In the genomic region with DNA sequence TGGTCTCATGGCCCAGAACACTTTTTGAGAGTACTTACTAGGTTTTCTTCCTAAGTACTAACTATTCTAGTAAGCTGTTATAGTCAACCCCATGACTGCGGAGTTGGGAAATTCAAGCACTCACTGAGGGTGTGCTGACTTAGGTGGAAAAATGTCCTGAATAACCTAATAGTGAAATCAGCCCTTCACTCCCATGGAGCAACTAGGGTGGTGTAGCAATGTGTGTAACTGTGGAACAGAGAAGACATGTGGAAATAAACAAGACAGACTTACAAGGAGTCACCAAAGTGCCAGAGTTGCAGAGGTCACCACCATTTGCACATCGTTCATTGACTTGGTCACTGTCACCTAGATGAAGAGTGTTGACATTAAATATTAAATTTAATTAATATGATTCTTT, we compare ENCODE assay signal across 33 cellular contexts. TPM values are rescaled to one million over a fixed set of nuclear protein-coding genes. Genes with fewer than 3 reads are reported as not detected.
"Had no signal": no experiment of that assay in that cellular context is flagged by ENCODE, and none has a peak within 500 bp of the region (broad histone marks: within the 10 kb centered on the region; RNA-seq: fewer than 3 reads in every experiment).

No MANE protein-coding gene starts in this region.

- H3K27ac Mint-ChIP-seq: activated B cell treated with CpG ODN at 0.5 μM for 24 hours; activated CD8-positive, alpha-beta T cell treated with anti-CD3 and anti-CD28 coated beads for 36 hours; activated naive CD8-positive, alpha-beta T cell; activated T-helper 17 cell treated with anti-CD3 and anti-CD28 coated beads, Interleukin-2, amount 50 U/mL, for 72 hours; effector memory CD8-positive, alpha-beta T cell; T-helper 17 cell; T-helper 2 cell treated with Interferon-gamma antibody and Interleukin-4, amounts not matched to agents 5 μg/mL and 100 μg/mL, for 36 hours had no signal

- H3K36me3 Mint-ChIP-seq: activated naive CD8-positive, alpha-beta T cell had no signal

- H3K27me3 Mint-ChIP-seq: activated B cell treated with CpG ODN at 0.5 μM for 24 hours; activated CD8-positive, alpha-beta T cell treated with anti-CD3 and anti-CD28 coated beads for 36 hours; activated naive CD8-positive, alpha-beta T cell; activated T-helper 17 cell treated with anti-CD3 and anti-CD28 coated beads, Interleukin-2, amount 50 U/mL, for 72 hours; effector memory CD8-positive, alpha-beta T cell; T-helper 17 cell had no signal

- H3K9me3 ChIP-seq: esophagus muscularis mucosa, gastrocnemius medialis had no signal

- H3K4me3 Mint-ChIP-seq: activated B cell treated with CpG ODN at 0.5 μM for 24 hours; activated CD8-positive, alpha-beta T cell treated with anti-CD3 and anti-CD28 coated beads for 36 hours; activated naive CD8-positive, alpha-beta T cell; activated T-cell treated with anti-CD3 and anti-CD28 coated beads, Interleukin-2, amount 50 U/mL, for 4 hours; activated T-helper 17 cell treated with anti-CD3 and anti-CD28 coated beads, Interleukin-2, amount 50 U/mL, for 72 hours; effector memory CD8-positive, alpha-beta T cell; T-helper 17 cell; T-helper 2 cell treated with Interferon-gamma antibody and Interleukin-4, amounts not matched to agents 5 μg/mL and 100 μg/mL, for 36 hours had no signal

- H3K27ac ChIP-seq: esophagus muscularis mucosa, foreskin keratinocyte, gastrocnemius medialis, heart right ventricle, WERI-Rb-1 had no signal

- H3K4me3 ChIP-seq: esophagus muscularis mucosa, gastrocnemius medialis, heart right ventricle had no signal

- H3K4me1 Mint-ChIP-seq: activated T-helper 17 cell treated with anti-CD3 and anti-CD28 coated beads, Interleukin-2, amount 50 U/mL, for 72 hours; T-helper 17 cell had no signal

- DNase-seq: activated B cell treated with CpG ODN at 0.5 μM for 24 hours; activated CD4-positive, alpha-beta T cell treated with anti-CD3 and anti-CD28 coated beads for 48 hours; activated CD4-positive, alpha-beta T cell treated with anti-CD3 and anti-CD28 coated beads, Interleukin-2, amount 50 U/mL, for 1 hour; activated CD4-positive, alpha-beta T cell treated with anti-CD3 and anti-CD28 coated beads, Interleukin-2, amount 50 U/mL, for 48 hours; activated CD8-positive, alpha-beta memory T cell treated with anti-CD3 and anti-CD28 coated beads for 24 hours; activated CD8-positive, alpha-beta T cell treated with anti-CD3 and anti-CD28 coated beads for 36 hours; activated effector memory CD4-positive, alpha-beta T cell treated with Interleukin-2 at 50 U/mL for 16 hours; activated gamma-delta T cell treated with Interleukin-2 at 50 U/mL for 16 hours; activated naive CD4-positive, alpha-beta T cell treated with anti-CD3 and anti-CD28 coated beads, Interleukin-2, amount 50 U/mL, for 16 hours; activated naive CD4-positive, alpha-beta T cell treated with Interleukin-2 at 50 U/mL for 16 hours; activated T-cell treated with anti-CD3 and anti-CD28 coated beads, Interleukin-2, amount 50 U/mL, for 4 hours; amniotic stem cell; anterior cingulate cortex; caudate nucleus; cortex of kidney; dermis blood vessel endothelial cell; effector CD4-positive, alpha-beta T cell; effector memory CD8-positive, alpha-beta T cell; erythroblast; foreskin keratinocyte; gastrocnemius medialis; heart right ventricle; T-helper 17 cell; T1000; WERI-Rb-1 had no signal

- H3K36me3 ChIP-seq: esophagus muscularis mucosa, gastrocnemius medialis, heart right ventricle, WERI-Rb-1 had no signal

- H3K4me1 ChIP-seq: esophagus muscularis mucosa, foreskin keratinocyte, gastrocnemius medialis had no signal

- H3K27me3 ChIP-seq: foreskin keratinocyte, gastrocnemius medialis, heart right ventricle had no signal

- ATAC-seq: activated CD4-positive, CD25-positive, alpha-beta regulatory T cell treated with anti-CD3 and anti-CD28 coated beads, Interleukin-2, amount 50 U/mL, for 24 hours; activated CD8-positive, alpha-beta T cell treated with anti-CD3 and anti-CD28 coated beads for 36 hours; activated T-cell treated with anti-CD3 and anti-CD28 coated beads, Interleukin-2, amount 50 U/mL, for 4 hours; activated T-helper 17 cell treated with anti-CD3 and anti-CD28 coated beads, Interleukin-2, amount 50 U/mL, for 72 hours; effector memory CD8-positive, alpha-beta T cell; foreskin keratinocyte; gastrocnemius medialis; T-helper 17 cell had no signal

- H3K9me3 Mint-ChIP-seq: activated B cell treated with CpG ODN at 0.5 μM for 24 hours; activated T-cell treated with anti-CD3 and anti-CD28 coated beads, Interleukin-2, amount 50 U/mL, for 4 hours; activated T-helper 17 cell treated with anti-CD3 and anti-CD28 coated beads, Interleukin-2, amount 50 U/mL, for 72 hours; effector memory CD8-positive, alpha-beta T cell; T-helper 2 cell treated with Interferon-gamma antibody and Interleukin-4, amounts not matched to agents 5 μg/mL and 100 μg/mL, for 36 hours had no signal

RNA-seq across cellular contexts. Expression of a gene that starts 12.1 kb away (rescaled TPM):
- total RNA-seq: activated B cell treated with CpG ODN at 0.5 μM for 24 hours, astrocyte, chondrocyte, dermis blood vessel endothelial cell, foreskin keratinocyte, glomerular endothelial cell had no signal
- polyA plus RNA-seq: foreskin keratinocyte had no signal
